Comparison of ENCODE assay signal across 8 cellular contexts in the genomic region with DNA sequence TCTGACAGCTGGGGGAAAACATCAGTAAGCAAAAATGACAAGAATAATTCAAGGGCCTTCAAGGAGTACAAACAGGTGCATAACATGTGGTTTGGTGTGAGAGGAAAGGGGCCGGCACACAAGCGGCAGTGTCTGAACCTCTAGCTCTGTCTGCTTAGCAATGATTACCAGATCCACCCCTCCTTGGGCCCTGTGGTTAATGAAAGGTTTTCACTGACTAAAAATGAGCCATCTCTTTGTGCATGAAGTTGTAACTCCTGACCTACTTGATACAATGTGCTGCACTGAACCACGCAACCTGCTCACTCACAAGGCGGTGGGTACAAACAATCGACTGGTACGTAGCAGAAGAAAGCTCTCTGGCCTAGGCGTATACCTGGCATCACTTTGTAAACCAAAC. TPM values are rescaled to one million over a fixed set of nuclear protein-coding genes. Genes with fewer than 3 reads are reported as not detected.
DNase-seq lines count a peak whose midpoint lies in the region; ATAC-seq, FAIRE-seq and TF ChIP-seq lines count a peak whose summit lies in the region.

No MANE protein-coding gene starts in this region.

- peak; percentile 80 to 85 for ATAC-seq in CD4-positive, CD25-positive, alpha-beta regulatory T cell (ENCODE audit: low read depth in 2 of 2)
- peak; percentile 75 for ATAC-seq in GM21528 (IDR thresholded peaks at IDR 0.05; ENCODE audit: low FRiP score, unreplicated experiment)
- ATAC-seq in foreskin keratinocyte, result no peak

- peaks cover 82% of the 10 kb centered on the region for H3K79me2 ChIP-seq in MM.1S (ENCODE audit: low read length)

- no peaks in the 10 kb centered on the region for H3K9me3 ChIP-seq in CD4-positive, CD25-positive, alpha-beta regulatory T cell (ENCODE audit: control insufficient read depth in 2 of 2, low read length in 2 of 2)
- H3K9me3 ChIP-seq in MM.1S (replicated peaks; ENCODE audit: insufficient read depth, low read length), result no peaks in the 10 kb centered on the region
- no peaks in the 10 kb centered on the region for H3K9me3 ChIP-seq in right atrium auricular region

- peaks cover 24% of the 10 kb centered on the region for H3K36me3 Mint-ChIP-seq in CD4-positive, CD25-positive, alpha-beta regulatory T cell

- FAIRE-seq in RCC 7860 (lab: Jason Lieb, UNC), result no peak

- H3K27me3 Mint-ChIP-seq in CD4-positive, CD25-positive, alpha-beta regulatory T cell, result no peaks in the 10 kb centered on the region

- TF ChIP-seq CTCF in MM.1S (IDR thresholded peaks at IDR 0.05; ENCODE audit: low read length), result no peak
- no peak for TF ChIP-seq CTCF in foreskin keratinocyte (conservative IDR thresholded peaks at IDR 0.05)
- no peak for TF ChIP-seq CTCF in right atrium auricular region (IDR thresholded peaks at IDR 0.05)

- peak overlapping the region; percentile 92 for H3K4me2 ChIP-seq in MM.1S (ENCODE audit: low read depth, low read length)

- H3K27ac Mint-ChIP-seq in CD4-positive, CD25-positive, alpha-beta regulatory T cell, result peak overlapping the region; percentile 95 to 99 (median 97)

- peak; percentile 48 to 91 (median 80) for DNase-seq in CD4-positive, CD25-positive, alpha-beta regulatory T cell
- DNase-seq in MM.1S, result peak; percentile 93
- peak; percentile 53 for DNase-seq in activated effector memory CD4-positive, alpha-beta T cell treated with Interleukin-2 at 50 U/mL for 16 hours
- DNase-seq in stimulated activated CD8-positive, alpha-beta memory T cell treated with anti-CD3 and anti-CD28 coated beads, Interleukin-12 subunit alpha, Interleukin-12 subunit beta, amount 100 ng/mL, for 4 hours (ENCODE audit: low read depth), result peak; percentile 32
- DNase-seq in RCC 7860 (ENCODE audit: low spot score), result no peak
- no peak for DNase-seq in foreskin keratinocyte
- DNase-seq in right atrium auricular region (ENCODE audit: low spot score), result no peak

- H4K20me1 ChIP-seq in MM.1S (ENCODE audit: insufficient read depth, low read length), result no peaks in the 10 kb centered on the region

- no peak overlapping the region for H2AFZ ChIP-seq in MM.1S (ENCODE audit: low read length)

- H3K27me3 ChIP-seq in CD4-positive, CD25-positive, alpha-beta regulatory T cell (ENCODE audit: control insufficient read depth, insufficient read depth, low read length), result no peaks in the 10 kb centered on the region
- H3K27me3 ChIP-seq in MM.1S (replicated peaks; ENCODE audit: insufficient read depth, low read length) (no peaks in the 10 kb centered on the region), foreskin keratinocyte (no peaks in the 10 kb centered on the region), right atrium auricular region (no peaks in the 10 kb centered on the region)

- H3K4me1 Mint-ChIP-seq in CD4-positive, CD25-positive, alpha-beta regulatory T cell, result peaks cover 8 to 93% (median 69%) of the 10 kb centered on the region in 4 donors

- peak overlapping the region; percentile 94 for H3K27ac ChIP-seq in CD4-positive, CD25-positive, alpha-beta regulatory T cell (ENCODE audit: insufficient read depth, low read length, poor library complexity, severe bottlenecking)
- H3K27ac ChIP-seq in MM.1S (ENCODE audit: low read length), result peak overlapping the region; percentile 96
- no peak overlapping the region for H3K27ac ChIP-seq in foreskin keratinocyte
- H3K27ac ChIP-seq in right atrium auricular region, result no peak overlapping the region

- H3K9me3 Mint-ChIP-seq in CD4-positive, CD25-positive, alpha-beta regulatory T cell, result no peaks in the 10 kb centered on the region

- peaks cover 44% of the 10 kb centered on the region for H3F3A ChIP-seq in MM.1S (ENCODE audit: insufficient read depth, low read length)

- H3K36me3 ChIP-seq in CD4-positive, CD25-positive, alpha-beta regulatory T cell (ENCODE audit: control insufficient read depth, insufficient read depth, low read length), result peaks cover 22% of the 10 kb centered on the region
- H3K36me3 ChIP-seq in MM.1S (replicated peaks; ENCODE audit: insufficient read depth, low read length) (no peaks in the 10 kb centered on the region; the same call in 1 of the 2 replicates), right atrium auricular region (no peaks in the 10 kb centered on the region)

- peaks cover 92% of the 10 kb centered on the region for H3K4me1 ChIP-seq in CD4-positive, CD25-positive, alpha-beta regulatory T cell (ENCODE audit: control insufficient read depth, insufficient read depth, low read length, poor library complexity, severe bottlenecking)
- peaks cover 39% of the 10 kb centered on the region for H3K4me1 ChIP-seq in MM.1S (ENCODE audit: low read length)
- H3K4me1 ChIP-seq in foreskin keratinocyte, result no peaks in the 10 kb centered on the region
- peaks cover 0 to 34% of the 10 kb centered on the region in 2 donors for H3K4me1 ChIP-seq in right atrium auricular region

- H3K4me3 Mint-ChIP-seq in CD4-positive, CD25-positive, alpha-beta regulatory T cell, result peak overlapping the region; percentile 70 to 87 (median 78)

- H3K4me3 ChIP-seq in CD4-positive, CD25-positive, alpha-beta regulatory T cell (ENCODE audit: low read depth, low read length), result peak overlapping the region; percentile 83
- H3K4me3 ChIP-seq in MM.1S (ENCODE audit: low read length) (no peak overlapping the region), right atrium auricular region (no peak overlapping the region)

- H3K9me2 ChIP-seq in MM.1S (replicated peaks; ENCODE audit: insufficient read depth, low read length), result no peaks in the 10 kb centered on the region

- peak overlapping the region; percentile 89 for H3K9ac ChIP-seq in MM.1S (ENCODE audit: low read length)

RNA-seq across cellular contexts. Expression of gene FAM117A, which starts 15.1 kb away (rescaled TPM):
- 83.3 TPM for total RNA-seq in CD4-positive, CD25-positive, alpha-beta regulatory T cell
- 10 to 100 TPM; 49.0 to 67.4 (median 64.7) TPM for polyA plus RNA-seq in CD4-positive, CD25-positive, alpha-beta regulatory T cell
- total RNA-seq in foreskin keratinocyte, result 6.9 and 7.2 TPM in 2 replicates
- polyA plus RNA-seq in foreskin keratinocyte, result 6.9 and 8.3 TPM in 2 replicates
- 10 to 100 TPM; 15.1 to 15.5 TPM for total RNA-seq in right atrium auricular region

RNA-seq across cellular contexts. Expression of gene KAT7, which starts 39.7 kb away (rescaled TPM):
- 207 TPM for total RNA-seq in CD4-positive, CD25-positive, alpha-beta regulatory T cell
- 10 to 100 TPM; 37.0 to 49.6 (median 46.9) TPM for polyA plus RNA-seq in CD4-positive, CD25-positive, alpha-beta regulatory T cell
- total RNA-seq in foreskin keratinocyte (28.6 and 30.4 TPM in 2 replicates), right atrium auricular region (10 to 100 TPM; 30.5 to 38.2 TPM)
- 10.3 and 13.2 TPM in 2 replicates for polyA plus RNA-seq in foreskin keratinocyte

RNA-seq across cellular contexts. Expression of gene SLC35B1, which starts 41.0 kb away (rescaled TPM):
- 51.8 TPM for total RNA-seq in CD4-positive, CD25-positive, alpha-beta regulatory T cell
- polyA plus RNA-seq in CD4-positive, CD25-positive, alpha-beta regulatory T cell, result 10 to 100 TPM; 28.2 to 38.8 (median 34.1) TPM
- 65.8 and 75.4 TPM in 2 replicates for total RNA-seq in foreskin keratinocyte
- polyA plus RNA-seq in foreskin keratinocyte, result 83.5 and 91.5 TPM in 2 replicates
- total RNA-seq in right atrium auricular region, result 10 to 100 TPM; 54.1 to 83.6 TPM

Comparison
In these comparisons a context has a peak if more than half of its experiments do, and no peak if none do; other contexts are left out.
1. DNase-seq: peak in CD4-positive, CD25-positive, alpha-beta regulatory T cell (3 of 3), MM.1S (single experiment), activated effector memory CD4-positive, alpha-beta T cell treated with Interleukin-2 at 50 U/mL for 16 hours (single experiment) and stimulated activated CD8-positive, alpha-beta memory T cell treated with anti-CD3 and anti-CD28 coated beads, Interleukin-12 subunit alpha, Interleukin-12 subunit beta, amount 100 ng/mL, for 4 hours (single experiment); none in RCC 7860 (single experiment), foreskin keratinocyte (0 of 2) and right atrium auricular region (single experiment).
2. H3K27ac ChIP-seq: peak in CD4-positive, CD25-positive, alpha-beta regulatory T cell (single experiment) and MM.1S (single experiment); none in foreskin keratinocyte (single experiment) and right atrium auricular region (0 of 2).